ENCODE assay signal across 28 cellular contexts in genomic region chr9:128405077-128405779, GRCh38. TPM values are rescaled to one million over a fixed set of nuclear protein-coding genes. Genes with fewer than 3 reads are reported as not detected.
A peak's percentile ranks its signal among the peaks of the same experiment; 100 is the strongest.
DNase-seq lines count a peak whose midpoint lies in the region; ATAC-seq, FAIRE-seq and TF ChIP-seq lines count a peak whose summit lies in the region.
"Had no signal": no experiment of that assay in that cellular context is flagged by ENCODE, and none has a peak within 500 bp of the region (broad histone marks: within the 10 kb centered on the region; RNA-seq: fewer than 3 reads in every experiment).

No MANE protein-coding gene starts in this region.

- CTCF ChIA-PET in HepG2 (lab: Yijun Ruan, JAX; ENCODE audit: low intra/inter-chr PET ratio, low total read pairs): no interaction called here

- no peak for TF ChIP-seq EP300 in HepG2 (IDR thresholded peaks at IDR 0.05; ENCODE audit: low read depth in 2 of 2, low read length in 2 of 2)
- TF ChIP-seq EP300 in HepG2 (CRISPR knock-in tag; IDR thresholded peaks at IDR 0.05; ENCODE audit: borderline replicate concordance): no peak

- DNase-seq in H7 (peak; percentile 79), dorsolateral prefrontal cortex (peak in 2 of 10 donors; percentile 47 to 62), HepG2 (ENCODE audit: low spot score) (peak; percentile 48), sciatic nerve (ENCODE audit: low spot score) (no peak), GDM1 (lab: John Stamatoyannopoulos, UW) (no peak), NCI-H2196 (lab: John Stamatoyannopoulos, UW; ENCODE audit: unreplicated experiment) (no peak)
- DNase-seq in activated T-cell treated with anti-CD3 and anti-CD28 coated beads, Interleukin-2, amount 50 U/mL, for 1 hour: no peak
- DNase-seq: activated CD4-positive, alpha-beta T cell treated with anti-CD3 and anti-CD28 coated beads for 36 hours; activated CD8-positive, alpha-beta memory T cell treated with anti-CD3 and anti-CD28 coated beads for 24 hours; activated naive CD4-positive, alpha-beta T cell treated with Interleukin-2 at 50 U/mL for 16 hours; activated T-cell treated with anti-CD3 and anti-CD28 coated beads, Interleukin-2, amount 50 U/mL, for 4 hours; amniotic stem cell; dermis blood vessel endothelial cell; GOT3; heart right ventricle; left lung; naive thymus-derived CD4-positive, alpha-beta T cell; NCI-H187; NCI-H69; RPMI8226; sigmoid colon; stimulated activated naive CD8-positive, alpha-beta T cell treated with anti-CD3 and anti-CD28 coated beads, Interleukin-15, amount 100 ng/mL, for 72 hours; transverse colon had no signal

- peak overlapping the region in 58 of 59 donors; percentile 80 to 100 (median 97) for H3K27ac ChIP-seq in dorsolateral prefrontal cortex
- H3K27ac ChIP-seq in HepG2 (ENCODE audit: extremely low read length, insufficient read depth, low read length): no peak overlapping the region
- H3K27ac ChIP-seq: epithelial cell of prostate, heart right ventricle, left lung, parathyroid adenoma, sigmoid colon, transverse colon had no signal

- H3K79me2 ChIP-seq in HepG2 (ENCODE audit: insufficient read depth, low read length): no peaks in the 10 kb centered on the region
- H3K79me2 ChIP-seq: parathyroid adenoma had no signal

- no peak for TF ChIP-seq POLR2A in HepG2 (IDR thresholded peaks at IDR 0.05; ENCODE audit: insufficient read depth in 1 of 2, low read depth in 2 of 2, low read length in 2 of 2)

- H3K27me3 ChIP-seq in H7 (ENCODE audit: control insufficient read depth, insufficient read depth, low read length): peaks cover 59% of the 10 kb centered on the region
- H3K27me3 ChIP-seq in dorsolateral prefrontal cortex: no peaks in the 10 kb centered on the region
- peaks cover 0 to 13% of the 10 kb centered on the region in 2 experiments; a peak in 1 of 5 replicates for H3K27me3 ChIP-seq in HepG2 (ENCODE audit: control insufficient read depth in 1 of 2, insufficient read depth in 2 of 2, low read length in 2 of 2)

- peak overlapping the region; percentile 88 for H3K4me2 ChIP-seq in HepG2 (ENCODE audit: low read depth, low read length)
- H3K4me2 ChIP-seq: A549 had no signal

- POLR2A ChIA-PET in HepG2 (lab: Yijun Ruan, JAX): interaction anchor here (1.0 kb wide), 1 partner anchor 15 kb away, joined by 3 read pairs; no protein-coding TSS in a partner anchor

- intact Hi-C loops in dorsolateral prefrontal cortex (cut with DNase I) (no loop called here), HepG2 (cut with micrococcal nuclease; ENCODE audit: unreplicated experiment) (no loop called here), sciatic nerve (cut with DNase I) (no loop called here)

- in situ Hi-C loops in HepG2 (cut with HindIII; ENCODE audit: extremely low pct_ligation_motif_present, low pct_unique_long_range_greater_than_20kb): no loop called here

- no peaks in the 10 kb centered on the region for H4K20me1 ChIP-seq in HepG2 (ENCODE audit: insufficient read depth, low read length)

- H3K4me1 ChIP-seq in HepG2 (ENCODE audit: insufficient read depth, low read length): peaks cover 45% of the 10 kb centered on the region
- H3K4me1 ChIP-seq: left lung, parathyroid adenoma, sigmoid colon, transverse colon had no signal

- ATAC-seq in HepG2 (peak; percentile 82), sciatic nerve (peak; percentile 45), HG03095 (IDR thresholded peaks at IDR 0.05; ENCODE audit: unreplicated experiment) (no peak)
- ATAC-seq: activated CD4-positive, alpha-beta T cell treated with anti-CD3 and anti-CD28 coated beads for 36 hours; activated T-cell treated with anti-CD3 and anti-CD28 coated beads, Interleukin-2, amount 50 U/mL, for 4 hours; left lung; naive thymus-derived CD4-positive, alpha-beta T cell had no signal

- BruUV-seq in HepG2 (replicated peaks; lab: Mats Ljungman, UMichigan): no TSS peak

- peak overlapping the region; percentile 95 for H2AFZ ChIP-seq in HepG2 (ENCODE audit: low read length)
- H2AFZ ChIP-seq: parathyroid adenoma had no signal

- TF ChIP-seq RAD21 in HepG2 (CRISPR knock-in tag; IDR thresholded peaks at IDR 0.05): no peak

- no peaks in the 10 kb centered on the region for H3K9me3 ChIP-seq in HepG2 (ENCODE audit: low read length)
- H3K9me3 ChIP-seq: A549, heart right ventricle, left lung, sigmoid colon, transverse colon had no signal

- WGBS in HepG2 (ENCODE audit: low lambda C conversion rate): 5% methylated on average over 13 of the region's 20 CpGs

- H3K4me3 ChIP-seq in H7 (ENCODE audit: insufficient read depth, low read depth, low read length): no peak overlapping the region
- H3K4me3 ChIP-seq in dorsolateral prefrontal cortex: peak overlapping the region in 8 of 59 donors; percentile 4 to 40 (median 19)
- H3K4me3 ChIP-seq in HepG2 (replicated peaks in 1 of 3; ENCODE audit: insufficient read depth in 1 of 3, low read depth in 2 of 3, low read length in 3 of 3): peak overlapping the region; percentile 52 to 68 (median 55)
- H3K4me3 ChIP-seq: A549, heart right ventricle, left lung, sigmoid colon, transverse colon had no signal

- peak overlapping the region; percentile 69 for H3K9ac ChIP-seq in HepG2 (ENCODE audit: insufficient read depth, low read depth, low read length)
- H3K9ac ChIP-seq: parathyroid adenoma had no signal

- TF ChIP-seq CTCF in dorsolateral prefrontal cortex (IDR thresholded peaks at IDR 0.05 in 54 of 56, conservative IDR thresholded peaks at IDR 0.05 in 2 of 56; ENCODE audit: low read depth in 1 of 56, partially characterized antibody in 56 of 56) (peak in 5 of 56 donors; percentile 11 to 20 (median 14)), HepG2 (CRISPR knock-in tag; IDR thresholded peaks at IDR 0.05) (peak; percentile 36; the same call in 1 of the 2 replicates)

- no peak for FAIRE-seq in HepG2 (lab: Jason Lieb, UNC)
- FAIRE-seq: A549, G401.6 had no signal

- H3K36me3 ChIP-seq in H7 (replicated peaks; ENCODE audit: control insufficient read depth, insufficient read depth, low read length) (no peaks in the 10 kb centered on the region), HepG2 (replicated peaks in 1 of 2; ENCODE audit: control insufficient read depth in 1 of 2, insufficient read depth in 2 of 2, low read length in 2 of 2) (no peaks in the 10 kb centered on the region)
- H3K36me3 ChIP-seq: heart right ventricle, left lung, sigmoid colon, transverse colon had no signal

RNA-seq across cellular contexts. Expression of gene CERCAM, which starts 15.4 kb away (rescaled TPM):
- total RNA-seq in H7 (2014; rRNA removed; shearing (Covaris generic)): 12.6 and 15.5 TPM in 2 replicates
- total RNA-seq in dorsolateral prefrontal cortex: 1,000 to 10,000 TPM in 1 of 120 experiments, 100 to 1,000 TPM in 110, 10 to 100 TPM in 9; 33.1 to 1,222 (median 302) TPM
- 4.2 and 9.0 TPM in 2 replicates for total RNA-seq in HepG2 (2016; rRNA removed; fragmentation: Illumina TruSeq; extraction: Trizol)
- 3.2 and 3.4 TPM in 2 replicates for total RNA-seq in HepG2 (2016; cell fraction: cytosol; rRNA removed; fragmentation: Illumina TruSeq; extraction: Trizol; ENCODE audit: low read depth)
- total RNA-seq in HepG2 (2016; cell fraction: insoluble cytoplasmic fraction; rRNA removed; fragmentation: Illumina TruSeq; extraction: Trizol): 2.8 and 8.0 TPM in 2 replicates
- 5.1 TPM in 2 replicates for total RNA-seq in HepG2 (2016; cell fraction: membrane; rRNA removed; fragmentation: Illumina TruSeq; extraction: Trizol)
- total RNA-seq in HepG2 (2016; cell fraction: nucleus; rRNA removed; fragmentation: Illumina TruSeq; extraction: Trizol): 10.5 and 11.6 TPM in 2 replicates
- polyA plus RNA-seq in HepG2 (2011; rRNA removed): 17.1 and 19.6 TPM in 2 replicates
- 15.6 and 24.7 TPM in 2 replicates for polyA plus RNA-seq in HepG2 (2011; cell fraction: cytosol; rRNA removed)
- 52.1 and 62.8 TPM in 2 replicates for polyA plus RNA-seq in HepG2 (2011; cell fraction: nucleus; rRNA removed)
- polyA plus RNA-seq in HepG2 (2012): 5.9 and 7.0 TPM in 2 replicates
- 4.7 and 5.3 TPM in 2 replicates for polyA plus RNA-seq in HepG2 (2016; cell fraction: cytosol; fragmentation: Illumina TruSeq; extraction: Trizol; ENCODE audit: low read depth)
- 3.9 and 4.0 TPM in 2 replicates for polyA plus RNA-seq in HepG2 (2016; cell fraction: insoluble cytoplasmic fraction; fragmentation: Illumina TruSeq; extraction: Trizol; ENCODE audit: low read depth)
- 6.5 and 7.0 TPM in 2 replicates for polyA plus RNA-seq in HepG2 (2016; cell fraction: membrane; fragmentation: Illumina TruSeq; extraction: Trizol; ENCODE audit: low read depth)
- polyA plus RNA-seq in HepG2 (2016; cell fraction: nucleus; fragmentation: Illumina TruSeq; extraction: Trizol; ENCODE audit: insufficient read depth, low read depth): 18.8 and 19.8 TPM in 2 replicates
- polyA minus RNA-seq in HepG2 (2011; rRNA and poly(A)+ RNA removed; ENCODE audit: low replicate concordance): 1.3 and 29.5 TPM in 2 replicates
- 9.5 and 10.8 TPM in 2 replicates for polyA minus RNA-seq in HepG2 (2011; cell fraction: cytosol; rRNA and poly(A)+ RNA removed)
- 8.8 and 10.6 TPM in 2 replicates for polyA minus RNA-seq in HepG2 (2011; cell fraction: nucleus; rRNA and poly(A)+ RNA removed)
- 41.7 TPM for total RNA-seq in sciatic nerve

RNA-seq across cellular contexts. Expression of gene URM1, which starts 34.1 kb away (rescaled TPM):
- 74.3 and 99.6 TPM in 2 replicates for total RNA-seq in H7 (2014; rRNA removed; shearing (Covaris generic))
- total RNA-seq in dorsolateral prefrontal cortex: 10 to 100 TPM; 36.9 to 64.9 (median 48.8) TPM
- 37.1 and 42.1 TPM in 2 replicates for total RNA-seq in HepG2 (2016; rRNA removed; fragmentation: Illumina TruSeq; extraction: Trizol)
- total RNA-seq in HepG2 (2016; cell fraction: cytosol; rRNA removed; fragmentation: Illumina TruSeq; extraction: Trizol; ENCODE audit: low read depth): 7.2 and 8.5 TPM in 2 replicates
- total RNA-seq in HepG2 (2016; cell fraction: insoluble cytoplasmic fraction; rRNA removed; fragmentation: Illumina TruSeq; extraction: Trizol): 34.5 and 46.1 TPM in 2 replicates
- total RNA-seq in HepG2 (2016; cell fraction: membrane; rRNA removed; fragmentation: Illumina TruSeq; extraction: Trizol): 23.0 and 25.4 TPM in 2 replicates
- total RNA-seq in HepG2 (2016; cell fraction: nucleus; rRNA removed; fragmentation: Illumina TruSeq; extraction: Trizol): 19.0 and 24.0 TPM in 2 replicates
- 41.3 and 51.5 TPM in 2 replicates for polyA plus RNA-seq in HepG2 (2011; rRNA removed)
- polyA plus RNA-seq in HepG2 (2011; cell fraction: cytosol; rRNA removed): 28.0 and 37.2 TPM in 2 replicates
- 80.9 and 98.9 TPM in 2 replicates for polyA plus RNA-seq in HepG2 (2011; cell fraction: nucleus; rRNA removed)
- 44.2 and 48.1 TPM in 2 replicates for polyA plus RNA-seq in HepG2 (2012)
- 12.6 and 15.0 TPM in 2 replicates for polyA plus RNA-seq in HepG2 (2016; cell fraction: cytosol; fragmentation: Illumina TruSeq; extraction: Trizol; ENCODE audit: low read depth)
- polyA plus RNA-seq in HepG2 (2016; cell fraction: insoluble cytoplasmic fraction; fragmentation: Illumina TruSeq; extraction: Trizol; ENCODE audit: low read depth): 55.0 and 56.0 TPM in 2 replicates
- polyA plus RNA-seq in HepG2 (2016; cell fraction: membrane; fragmentation: Illumina TruSeq; extraction: Trizol; ENCODE audit: low read depth): 24.9 and 27.1 TPM in 2 replicates
- 49.6 and 53.8 TPM in 2 replicates for polyA plus RNA-seq in HepG2 (2016; cell fraction: nucleus; fragmentation: Illumina TruSeq; extraction: Trizol; ENCODE audit: insufficient read depth, low read depth)
- polyA minus RNA-seq in HepG2 (2011; rRNA and poly(A)+ RNA removed; ENCODE audit: low replicate concordance): 55.9 and 116 TPM in 2 replicates
- polyA minus RNA-seq in HepG2 (2011; cell fraction: cytosol; rRNA and poly(A)+ RNA removed): 13.8 and 16.4 TPM in 2 replicates
- 11.3 and 16.7 TPM in 2 replicates for polyA minus RNA-seq in HepG2 (2011; cell fraction: nucleus; rRNA and poly(A)+ RNA removed)
- total RNA-seq in sciatic nerve: 41.9 TPM

RNA-seq across cellular contexts. Expression of gene ODF2, which starts 50.6 kb away (rescaled TPM):
- total RNA-seq in H7 (2014; rRNA removed; shearing (Covaris generic)): 12.0 and 15.8 TPM in 2 replicates
- total RNA-seq in dorsolateral prefrontal cortex: 10 to 100 TPM; 20.1 to 43.4 (median 28.1) TPM
- 28.3 and 31.3 TPM in 2 replicates for total RNA-seq in HepG2 (2016; rRNA removed; fragmentation: Illumina TruSeq; extraction: Trizol)
- 6.8 and 10.0 TPM in 2 replicates for total RNA-seq in HepG2 (2016; cell fraction: cytosol; rRNA removed; fragmentation: Illumina TruSeq; extraction: Trizol; ENCODE audit: low read depth)
- total RNA-seq in HepG2 (2016; cell fraction: insoluble cytoplasmic fraction; rRNA removed; fragmentation: Illumina TruSeq; extraction: Trizol): 28.2 and 33.5 TPM in 2 replicates
- 17.0 and 17.8 TPM in 2 replicates for total RNA-seq in HepG2 (2016; cell fraction: membrane; rRNA removed; fragmentation: Illumina TruSeq; extraction: Trizol)
- total RNA-seq in HepG2 (2016; cell fraction: nucleus; rRNA removed; fragmentation: Illumina TruSeq; extraction: Trizol): 32.1 and 38.6 TPM in 2 replicates
- polyA plus RNA-seq in HepG2 (2011; rRNA removed): 9.8 and 10.0 TPM in 2 replicates
- 3.3 and 3.7 TPM in 2 replicates for polyA plus RNA-seq in HepG2 (2011; cell fraction: cytosol; rRNA removed)
- 69.5 and 91.8 TPM in 2 replicates for polyA plus RNA-seq in HepG2 (2011; cell fraction: nucleus; rRNA removed)
- 12.4 and 16.5 TPM in 2 replicates for polyA plus RNA-seq in HepG2 (2012)
- 5.0 TPM in 2 replicates for polyA plus RNA-seq in HepG2 (2016; cell fraction: cytosol; fragmentation: Illumina TruSeq; extraction: Trizol; ENCODE audit: low read depth)
- 23.7 and 26.7 TPM in 2 replicates for polyA plus RNA-seq in HepG2 (2016; cell fraction: insoluble cytoplasmic fraction; fragmentation: Illumina TruSeq; extraction: Trizol; ENCODE audit: low read depth)
- 7.9 and 9.5 TPM in 2 replicates for polyA plus RNA-seq in HepG2 (2016; cell fraction: membrane; fragmentation: Illumina TruSeq; extraction: Trizol; ENCODE audit: low read depth)
- 69.2 and 78.2 TPM in 2 replicates for polyA plus RNA-seq in HepG2 (2016; cell fraction: nucleus; fragmentation: Illumina TruSeq; extraction: Trizol; ENCODE audit: insufficient read depth, low read depth)
- polyA minus RNA-seq in HepG2 (2011; rRNA and poly(A)+ RNA removed; ENCODE audit: low replicate concordance): 4.7 and 19.7 TPM in 2 replicates
- polyA minus RNA-seq in HepG2 (2011; cell fraction: cytosol; rRNA and poly(A)+ RNA removed): 3.1 and 3.5 TPM in 2 replicates
- 13.1 and 15.3 TPM in 2 replicates for polyA minus RNA-seq in HepG2 (2011; cell fraction: nucleus; rRNA and poly(A)+ RNA removed)
- total RNA-seq in sciatic nerve: 28.1 TPM

Comparison
In these comparisons a context has a peak if more than half of its experiments do, and no peak if none do; other contexts are left out.
1. DNase-seq: peak in H7 (single experiment) and HepG2 (single experiment); none in sciatic nerve (single experiment), activated T-cell treated with anti-CD3 and anti-CD28 coated beads, Interleukin-2, amount 50 U/mL, for 1 hour (single experiment), GDM1 (single experiment) and NCI-H2196 (single experiment).